ENCODE assay signal across 19 cellular contexts in the genomic region with DNA sequence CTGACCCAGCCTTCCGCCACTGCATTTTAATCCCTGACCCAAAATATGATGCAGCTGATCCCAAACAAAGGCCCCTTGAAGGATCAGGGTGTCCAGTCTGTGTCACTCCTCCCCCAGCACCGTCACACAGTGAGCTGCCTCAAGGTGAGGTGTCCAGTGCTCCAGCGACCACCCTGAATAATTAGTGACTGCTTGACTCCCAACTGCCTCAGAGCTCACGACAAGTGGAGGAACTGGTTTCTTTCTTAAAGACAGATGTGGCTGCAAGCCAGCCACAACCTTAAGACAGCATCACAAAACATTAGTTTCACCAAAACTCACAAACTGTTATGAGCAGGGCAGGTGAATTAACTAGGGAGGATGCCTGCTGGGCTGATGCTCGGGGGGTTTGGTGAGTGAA.
DNase-seq lines count a peak whose midpoint lies in the region; ATAC-seq and TF ChIP-seq lines count a peak whose summit lies in the region.
"Had no signal": no experiment of that assay in that cellular context is flagged by ENCODE, and none has a peak within 500 bp of the region (broad histone marks: within the 10 kb centered on the region; RNA-seq: fewer than 3 reads in every experiment).

No MANE protein-coding gene starts in this region.

- peaks cover 44% of the 10 kb centered on the region for H3K4me1 ChIP-seq in lower lobe of right lung
- H3K4me1 ChIP-seq in PC-3 (ENCODE audit: insufficient read depth, low read length) = no peaks in the 10 kb centered on the region

- intact Hi-C loops in lower lobe of right lung (cut with DNase I) (loop anchor here (10.0 kb wide), 1 partner anchor 55 kb away; no protein-coding TSS in a partner anchor), sciatic nerve (cut with DNase I) (no loop called here), PC-3 (cut with micrococcal nuclease) (no loop called here)

- H3K4me3 ChIP-seq in lower lobe of right lung (no peak overlapping the region), PC-3 (ENCODE audit: low read length) (no peak overlapping the region)
- H3K4me3 ChIP-seq: GM12878, GM23248 had no signal

- peak overlapping the region; percentile 73 for H3K27ac ChIP-seq in VCaP
- H3K27ac ChIP-seq in lower lobe of right lung = peak overlapping the region; percentile 4
- no peak overlapping the region for H3K27ac ChIP-seq in PC-3 (ENCODE audit: low read length)
- H3K27ac ChIP-seq: GM23248, RWPE1 had no signal

- POLR2A ChIA-PET in PC-3 (lab: Charles Lee; ENCODE audit: unreplicated experiment) = no interaction called here

- H3K9me2 ChIP-seq in PC-3 (replicated peaks; ENCODE audit: low read length) = no peaks in the 10 kb centered on the region

- H3K36me3 ChIP-seq in lower lobe of right lung (no peaks in the 10 kb centered on the region), PC-3 (ENCODE audit: low read depth, low read length) (no peaks in the 10 kb centered on the region)

- H2AFZ ChIP-seq in PC-3 (ENCODE audit: low read length) = no peak overlapping the region
- H2AFZ ChIP-seq: GM23248 had no signal

- no TSS peak for BruUV-seq in PC-3 (replicated peaks; lab: Mats Ljungman, UMichigan)

- H3K79me2 ChIP-seq in PC-3 (ENCODE audit: low read length) = no peaks in the 10 kb centered on the region

- H3K9me3 ChIP-seq in lower lobe of right lung (no peaks in the 10 kb centered on the region), PC-3 (ENCODE audit: low read length) (no peaks in the 10 kb centered on the region)

- no peaks in the 10 kb centered on the region for H3F3A ChIP-seq in PC-3 (ENCODE audit: low read length, unreplicated experiment)

- no peak overlapping the region for H3K4me2 ChIP-seq in PC-3 (ENCODE audit: low read length)

- H4K20me1 ChIP-seq in PC-3 (ENCODE audit: low read length) = no peaks in the 10 kb centered on the region

- no peak overlapping the region for H3K9ac ChIP-seq in PC-3 (ENCODE audit: low read length)
- H3K9ac ChIP-seq: GM23248 had no signal

- CTCF ChIA-PET in PC-3 (lab: Charles Lee) = no interaction called here

- no peak for ATAC-seq in lower lobe of right lung
- ATAC-seq in sciatic nerve = peak; percentile 33
- ATAC-seq in PC-3 = no peak
- ATAC-seq in GM21526 (IDR thresholded peaks at IDR 0.05; ENCODE audit: low FRiP score, unreplicated experiment) = no peak
- ATAC-seq: GM12878, SK-N-SH treated with all-trans-retinoic acid at 6 μM for 48 hours had no signal

- TF ChIP-seq CTCF in VCaP (conservative IDR thresholded peaks at IDR 0.05) (no peak), lower lobe of right lung (IDR thresholded peaks at IDR 0.05) (no peak), PC-3 (conservative IDR thresholded peaks at IDR 0.05; ENCODE audit: low read depth, low read length) (no peak)

- DNase-seq in DMS79 treated with DMSO at 0.1 percent for 48 hours (lab: John Stamatoyannopoulos, UW) (peak; percentile 29), lower lobe of right lung (no peak), sciatic nerve (ENCODE audit: low spot score) (no peak), PC-3 (no peak), AG08396 (ENCODE audit: low spot score) (no peak)
- DNase-seq in activated T-cell treated with anti-CD3 and anti-CD28 coated beads, Interleukin-2, amount 50 U/mL, for 1 hour = no peak
- DNase-seq: DMS 273 treated with DMSO at 0.1 percent for 48 hours, GM23248, KBM-7, NCI-H1694 treated with DMSO at 0.1 percent for 48 hours, NCI-H2107, NCI-H226, NCI-H82, SIG-M5 had no signal

- H3K27me3 ChIP-seq in lower lobe of right lung (ENCODE audit: low read depth) (no peaks in the 10 kb centered on the region), PC-3 (ENCODE audit: low read length) (no peaks in the 10 kb centered on the region)
